Comparison of ENCODE assay signal across 10 cellular contexts in genomic region chr9:130663258-130664171, GRCh38. TPM values are rescaled to one million over a fixed set of nuclear protein-coding genes. Genes with fewer than 3 reads are reported as not detected.
DNase-seq lines count a peak whose midpoint lies in the region; ATAC-seq, FAIRE-seq and TF ChIP-seq lines count a peak whose summit lies in the region.
"Had no signal": no experiment of that assay in that cellular context is flagged by ENCODE, and none has a peak within 500 bp of the region (broad histone marks: within the 10 kb centered on the region; RNA-seq: fewer than 3 reads in every experiment).

No MANE protein-coding gene starts in this region.

- no peaks in the 10 kb centered on the region; the same call in 1 of the 2 replicates for H3K4me1 ChIP-seq in ES-I3 (ENCODE audit: insufficient read depth, low read length)
- H3K4me1 ChIP-seq in neuron (ENCODE audit: insufficient read depth, low read length), result peaks cover 42% of the 10 kb centered on the region
- H3K4me1 ChIP-seq in small intestine (ENCODE audit: control insufficient read depth in 2 of 2, insufficient read depth in 1 of 2, low read depth in 1 of 2, low read length in 1 of 2), result peaks cover 0 to 5% of the 10 kb centered on the region in 2 donors

- H3K9me3 ChIP-seq in ES-I3 (ENCODE audit: control insufficient read depth, insufficient read depth, low read length), result peaks cover 3% of the 10 kb centered on the region; the same call in 1 of the 2 replicates
- H3K9me3 ChIP-seq in neuron (ENCODE audit: low read length), result peaks cover 5% of the 10 kb centered on the region
- H3K9me3 ChIP-seq in small intestine (ENCODE audit: control insufficient read depth, low read depth), result no peaks in the 10 kb centered on the region

- H2AFZ ChIP-seq in neuron (ENCODE audit: low read depth, low read length), result peak overlapping the region; percentile 7

- H3K9ac ChIP-seq in ES-I3 (ENCODE audit: low read depth, low read length), result peak overlapping the region; percentile 41; the same call in 1 of the 2 replicates

- peak; percentile 79 for DNase-seq in NCI-H128 (lab: John Stamatoyannopoulos, UW; ENCODE audit: unreplicated experiment)
- DNase-seq in coronary artery (ENCODE audit: low spot score), result no peak
- no peak for DNase-seq in sciatic nerve (ENCODE audit: low spot score)
- DNase-seq in small intestine, result no peak
- DNase-seq: NCI-H510A had no signal

- no peak for FAIRE-seq in small intestine (lab: Jason Lieb, UNC)
- FAIRE-seq: GM12891 had no signal

- no peak for ATAC-seq in sciatic nerve
- no peak for ATAC-seq in GM21528 (IDR thresholded peaks at IDR 0.05; ENCODE audit: low FRiP score, unreplicated experiment)

- H3K27ac ChIP-seq in coronary artery (no peak overlapping the region), small intestine (ENCODE audit: low read depth in 1 of 2, low read length in 1 of 2) (no peak overlapping the region)

- WGBS in small intestine, 3 donors, result 2 to 7% (median 3%) methylated on average over 56 to 80 of the region's 80 CpGs

- H3K27me3 ChIP-seq in neuron (ENCODE audit: insufficient read depth, low read length) (peaks cover 83% of the 10 kb centered on the region), small intestine (ENCODE audit: control insufficient read depth in 2 of 2, insufficient read depth in 2 of 2, low read length in 2 of 2) (peaks cover 50 to 72% of the 10 kb centered on the region in 2 donors)

- peak overlapping the region; percentile 34 for H3K4me3 ChIP-seq in coronary artery
- peak overlapping the region; percentile 56 for H3K4me3 ChIP-seq in neuron (ENCODE audit: low read length)
- H3K4me3 ChIP-seq in small intestine (ENCODE audit: low read depth in 1 of 2, low read length in 2 of 2), result no peak overlapping the region

- intact Hi-C loops in sciatic nerve (cut with DNase I), result no loop called here

- TF ChIP-seq CTCF in coronary artery (IDR thresholded peaks at IDR 0.05), result no peak

- H3K36me3 ChIP-seq in ES-I3 (ENCODE audit: insufficient read depth, low read length) (no peaks in the 10 kb centered on the region), neuron (ENCODE audit: insufficient read depth, low read length) (no peaks in the 10 kb centered on the region), small intestine (ENCODE audit: control insufficient read depth in 2 of 2, insufficient read depth in 2 of 2, low read length in 2 of 2) (no peaks in the 10 kb centered on the region)

RNA-seq across cellular contexts. Expression of gene PRDM12, which starts 0.9 kb away (rescaled TPM):
- total RNA-seq in sciatic nerve, result not detected
- polyA plus RNA-seq in small intestine, result under 1 TPM in 2 of 3 donors, not detected in 1; 0.09 to 0.22 TPM
- total RNA-seq: fibroblast of villous mesenchyme had no signal

RNA-seq across cellular contexts. Expression of gene EXOSC2, which starts 30.1 kb away (rescaled TPM):
- total RNA-seq in sciatic nerve, result 27.2 TPM
- polyA plus RNA-seq in small intestine, result 10 to 100 TPM in 2 of 3 donors, 1 to 10 TPM in 1; 6.0 to 18.8 (median 11.1) TPM

Comparison
In these comparisons a context has a peak if more than half of its experiments do, and no peak if none do; other contexts are left out.
1. H3K4me3 ChIP-seq: peak in coronary artery (single experiment) and neuron (single experiment); none in small intestine (0 of 2).